Comparison of ENCODE assay signal across 13 cellular contexts in genomic region chr3:35640186-35640584, GRCh38. TPM values are rescaled to one million over a fixed set of nuclear protein-coding genes. Genes with fewer than 3 reads are reported as not detected.
DNase-seq lines count a peak whose midpoint lies in the region; ATAC-seq and TF ChIP-seq lines count a peak whose summit lies in the region.
"Had no signal": no experiment of that assay in that cellular context is flagged by ENCODE, and none has a peak within 500 bp of the region (broad histone marks: within the 10 kb centered on the region; RNA-seq: fewer than 3 reads in every experiment).

No MANE protein-coding gene starts in this region.

- H3F3A ChIP-seq in neural cell (ENCODE audit: insufficient read depth, low read length, poor library complexity, severe bottlenecking): no peaks in the 10 kb centered on the region

- TF ChIP-seq RAD21 in neural cell (conservative IDR thresholded peaks at IDR 0.05): no peak

- peaks cover 16% of the 10 kb centered on the region for H3K4me1 Mint-ChIP-seq in endodermal cell

- H3K27me3 Mint-ChIP-seq in endodermal cell (ENCODE audit: insufficient read depth): peaks cover 83% of the 10 kb centered on the region

- TF ChIP-seq CTCF in A673 (conservative IDR thresholded peaks at IDR 0.05; ENCODE audit: low read depth, low read length) (no peak), endodermal cell (conservative IDR thresholded peaks at IDR 0.05) (no peak), neural cell (IDR thresholded peaks at IDR 0.05; ENCODE audit: poor library complexity, severe bottlenecking) (no peak), BE2C (IDR thresholded peaks at IDR 0.05; ENCODE audit: low read depth, low read length) (no peak), heart left ventricle (IDR thresholded peaks at IDR 0.05) (no peak)

- 60 to 66% methylated on average over 3 to 8 of the region's 8 CpGs for WGBS in endodermal cell (ENCODE audit: insufficient coverage in 1 of 2, insufficient read length in 1 of 2), 2 experiments
- 57 to 65% (median 59%) methylated on average over 8 of the region's 8 CpGs for WGBS in heart left ventricle, 4 donors

- CTCF ChIA-PET in A673 (lab: Charles Lee): no interaction called here

- no peak for DNase-seq in A673 (ENCODE audit: low spot score)
- DNase-seq in endodermal cell: no peak
- DNase-seq in BE2C: no peak
- no peak for DNase-seq in AG20443 (ENCODE audit: low spot score)
- DNase-seq in heart left ventricle: no peak
- DNase-seq in NCI-H1694 (lab: John Stamatoyannopoulos, UW): no peak
- DNase-seq: activated CD4-positive, alpha-beta T cell treated with anti-CD3 and anti-CD28 coated beads, Interleukin-2, amount 10 ng/mL, durations not matched to agents 24 days and 14 days; activated naive CD4-positive, alpha-beta T cell treated with anti-CD3 and anti-CD28 coated beads, Interleukin-2, amount 50 U/mL, for 16 hours; NCI-H1105 treated with DMSO at 0.1 percent for 48 hours; NCI-H748 treated with DMSO at 0.1 percent for 48 hours had no signal

- intact Hi-C loops in A673 (cut with micrococcal nuclease; ENCODE audit: unreplicated experiment) (no loop called here), heart left ventricle (cut with DNase I) (no loop called here)

- H3K9me3 ChIP-seq in A673 (ENCODE audit: low read depth, low read length, poor library complexity, severe bottlenecking): no peaks in the 10 kb centered on the region
- H3K9me3 ChIP-seq in KOPT-K1 (ENCODE audit: insufficient read depth, low read length, poor library complexity, severe bottlenecking): no peaks in the 10 kb centered on the region
- peaks cover 6% of the 10 kb centered on the region for H3K9me3 ChIP-seq in endodermal cell (ENCODE audit: control insufficient read depth, low read length)
- no peaks in the 10 kb centered on the region for H3K9me3 ChIP-seq in neural cell (ENCODE audit: low read length)
- H3K9me3 ChIP-seq in BE2C: no peaks in the 10 kb centered on the region
- no peaks in the 10 kb centered on the region for H3K9me3 ChIP-seq in heart left ventricle

- no peaks in the 10 kb centered on the region for H3K9me2 ChIP-seq in neural cell (ENCODE audit: insufficient read depth, low read length)

- H3K27me3 ChIP-seq in A673 (replicated peaks; ENCODE audit: insufficient read depth, low read depth, low read length, poor library complexity) (peaks cover 24% of the 10 kb centered on the region), endodermal cell (ENCODE audit: control insufficient read depth, insufficient read depth, low read length, poor library complexity, severe bottlenecking) (peaks cover 69% of the 10 kb centered on the region), neural cell (ENCODE audit: insufficient read depth, low read depth, low read length) (peaks cover 11% of the 10 kb centered on the region), BE2C (peaks cover 41% of the 10 kb centered on the region), heart left ventricle (peaks cover 11 to 52% (median 31%) of the 10 kb centered on the region in 9 donors)

- peak overlapping the region; percentile 35 for H2AFZ ChIP-seq in neural cell (ENCODE audit: low read depth, low read length)

- H3K36me3 ChIP-seq in A673 (ENCODE audit: insufficient read depth, low read length, poor library complexity, severe bottlenecking) (no peaks in the 10 kb centered on the region), KOPT-K1 (ENCODE audit: insufficient read depth, low read length) (peaks cover 4% of the 10 kb centered on the region; the same call in 1 of the 2 replicates), endodermal cell (ENCODE audit: control insufficient read depth, insufficient read depth, low read length) (no peaks in the 10 kb centered on the region), neural cell (ENCODE audit: insufficient read depth, low read length) (no peaks in the 10 kb centered on the region), BE2C (no peaks in the 10 kb centered on the region), heart left ventricle (no peaks in the 10 kb centered on the region)

- H3K9ac ChIP-seq in endodermal cell (ENCODE audit: extremely low read depth, low read length, poor library complexity, severe bottlenecking) (no peak overlapping the region), neural cell (ENCODE audit: low read length) (peak overlapping the region; percentile 73)

- peaks cover 9% of the 10 kb centered on the region for H3K9me3 Mint-ChIP-seq in endodermal cell
- H3K9me3 Mint-ChIP-seq: activated CD4-positive, alpha-beta T cell treated with anti-CD3 and anti-CD28 coated beads, Interleukin-2, amount 10 ng/mL, durations not matched to agents 24 days and 14 days had no signal

- no peak for TF ChIP-seq EP300 in neural cell (conservative IDR thresholded peaks at IDR 0.05; ENCODE audit: poor library complexity, severe bottlenecking)

- peaks cover 31% of the 10 kb centered on the region for H3K79me2 ChIP-seq in neural cell (replicated peaks; ENCODE audit: insufficient read depth, low read length)

- H3K4me3 ChIP-seq in A673 (ENCODE audit: low read depth, low read length, poor library complexity, severe bottlenecking): peak overlapping the region; percentile 55
- peak overlapping the region; percentile 87 for H3K4me3 ChIP-seq in endodermal cell (ENCODE audit: low read length)
- H3K4me3 ChIP-seq in neural cell (ENCODE audit: low read length): peak overlapping the region; percentile 72
- no peak overlapping the region for H3K4me3 ChIP-seq in BE2C (ENCODE audit: low read depth, low read length)
- peak overlapping the region in 6 of 12 donors; percentile 18 to 40 (median 38) for H3K4me3 ChIP-seq in heart left ventricle

- H3K4me1 ChIP-seq in A673 (ENCODE audit: insufficient read depth, low read length, poor library complexity, severe bottlenecking) (no peaks in the 10 kb centered on the region), endodermal cell (ENCODE audit: control insufficient read depth, insufficient read depth, low read length) (no peaks in the 10 kb centered on the region), BE2C (no peaks in the 10 kb centered on the region), heart left ventricle (peaks cover 0 to 13% (median 0%) of the 10 kb centered on the region in 12 donors)

- peak overlapping the region; percentile 68 for H3K4me3 Mint-ChIP-seq in endodermal cell

- TF ChIP-seq POLR2A in heart left ventricle (IDR thresholded peaks at IDR 0.05): no peak

- no peak overlapping the region for H3K27ac Mint-ChIP-seq in endodermal cell
- H3K27ac Mint-ChIP-seq: activated CD4-positive, alpha-beta T cell treated with anti-CD3 and anti-CD28 coated beads, Interleukin-2, amount 10 ng/mL, durations not matched to agents 24 days and 14 days had no signal

- no peaks in the 10 kb centered on the region for H3K36me3 Mint-ChIP-seq in endodermal cell (ENCODE audit: low read depth)

- H3K27ac ChIP-seq in A673 (ENCODE audit: low read depth, low read length, poor library complexity, severe bottlenecking): no peak overlapping the region
- peak overlapping the region; percentile 98 for H3K27ac ChIP-seq in KOPT-K1 (ENCODE audit: low read depth, low read length, poor library complexity, severe bottlenecking)
- no peak overlapping the region for H3K27ac ChIP-seq in endodermal cell (ENCODE audit: low read depth, low read length)
- H3K27ac ChIP-seq in neural cell (ENCODE audit: low read length): peak overlapping the region; percentile 52
- H3K27ac ChIP-seq in heart left ventricle: no peak overlapping the region

- peak overlapping the region; percentile 54 for H3K4me2 ChIP-seq in neural cell (ENCODE audit: low read length)

- no TSS peak for BruUV-seq in A673 (replicated peaks; lab: Mats Ljungman, UMichigan)

- POLR2A ChIA-PET in A673 (lab: Charles Lee; ENCODE audit: low non-redundant PET): no interaction called here

- ATAC-seq in heart left ventricle: no peak

- no peaks in the 10 kb centered on the region for H4K20me1 ChIP-seq in neural cell (ENCODE audit: insufficient read depth)

TF ChIP-seq in neural cell, 6 proteins besides CTCF, POLR2A, EP300 and RAD21:
- TF ChIP-seq SMC3 (conservative IDR thresholded peaks at IDR 0.05; ENCODE audit: poor library complexity) (no peak), EZH2 (IDR thresholded peaks at IDR 0.05; ENCODE audit: borderline replicate concordance, insufficient read depth, low read length, poor library complexity, severe bottlenecking) (no peak), POLR2AphosphoS5 (IDR thresholded peaks at IDR 0.05) (no peak), MXI1 (conservative IDR thresholded peaks at IDR 0.05; ENCODE audit: poor library complexity, severe bottlenecking) (no peak), TAF1 (IDR thresholded peaks at IDR 0.05; ENCODE audit: low read depth) (no peak)
- TF ChIP-seq, protein P1, sequence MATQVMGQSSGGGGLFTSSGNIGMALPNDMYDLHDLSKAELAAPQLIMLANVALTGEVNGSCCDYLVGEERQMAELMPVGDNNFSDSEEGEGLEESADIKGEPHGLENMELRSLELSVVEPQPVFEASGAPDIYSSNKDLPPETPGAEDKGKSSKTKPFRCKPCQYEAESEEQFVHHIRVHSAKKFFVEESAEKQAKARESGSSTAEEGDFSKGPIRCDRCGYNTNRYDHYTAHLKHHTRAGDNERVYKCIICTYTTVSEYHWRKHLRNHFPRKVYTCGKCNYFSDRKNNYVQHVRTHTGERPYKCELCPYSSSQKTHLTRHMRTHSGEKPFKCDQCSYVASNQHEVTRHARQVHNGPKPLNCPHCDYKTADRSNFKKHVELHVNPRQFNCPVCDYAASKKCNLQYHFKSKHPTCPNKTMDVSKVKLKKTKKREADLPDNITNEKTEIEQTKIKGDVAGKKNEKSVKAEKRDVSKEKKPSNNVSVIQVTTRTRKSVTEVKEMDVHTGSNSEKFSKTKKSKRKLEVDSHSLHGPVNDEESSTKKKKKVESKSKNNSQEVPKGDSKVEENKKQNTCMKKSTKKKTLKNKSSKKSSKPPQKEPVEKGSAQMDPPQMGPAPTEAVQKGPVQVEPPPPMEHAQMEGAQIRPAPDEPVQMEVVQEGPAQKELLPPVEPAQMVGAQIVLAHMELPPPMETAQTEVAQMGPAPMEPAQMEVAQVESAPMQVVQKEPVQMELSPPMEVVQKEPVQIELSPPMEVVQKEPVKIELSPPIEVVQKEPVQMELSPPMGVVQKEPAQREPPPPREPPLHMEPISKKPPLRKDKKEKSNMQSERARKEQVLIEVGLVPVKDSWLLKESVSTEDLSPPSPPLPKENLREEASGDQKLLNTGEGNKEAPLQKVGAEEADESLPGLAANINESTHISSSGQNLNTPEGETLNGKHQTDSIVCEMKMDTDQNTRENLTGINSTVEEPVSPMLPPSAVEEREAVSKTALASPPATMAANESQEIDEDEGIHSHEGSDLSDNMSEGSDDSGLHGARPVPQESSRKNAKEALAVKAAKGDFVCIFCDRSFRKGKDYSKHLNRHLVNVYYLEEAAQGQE (IDR thresholded peaks at IDR 0.05; ENCODE audit: borderline replicate concordance): no peak

RNA-seq across cellular contexts. Expression of gene ARPP21, which starts 0.9 kb away (rescaled TPM):
- total RNA-seq in A673 (2021) (0.17 TPM in 1 of 2 replicates, not detected in the other), endodermal cell (not detected), heart left ventricle (under 1 TPM in 1 of 9 donors, not detected in 8; 0.98 TPM)
- 1.00 TPM for polyA plus RNA-seq in endodermal cell (2013, experiment 1 of 2)
- 0.79 TPM for polyA plus RNA-seq in endodermal cell (2013, experiment 2 of 2)
- polyA plus RNA-seq in neural cell (8.3 and 12.8 TPM in 2 replicates), heart left ventricle (under 1 TPM in 1 of 2 donors, not detected in 1; 0.01 TPM)
- polyA minus RNA-seq in neural cell: 36.5 and 45.4 TPM in 2 replicates
- not detected for polyA plus RNA-seq in BE2C (2012; ENCODE audit: insufficient read depth, insufficient read length, low read depth)
- total RNA-seq: activated CD4-positive, alpha-beta T cell treated with anti-CD3 and anti-CD28 coated beads, Interleukin-2, amount 10 ng/mL, durations not matched to agents 24 days and 14 days had no signal
- polyA plus RNA-seq: BJ had no signal

Comparison
In these comparisons a context has a peak if more than half of its experiments do, and no peak if none do; other contexts are left out.
1. H3K27ac ChIP-seq: peak in KOPT-K1 (single experiment) and neural cell (single experiment); none in A673 (single experiment), endodermal cell (single experiment) and heart left ventricle (0 of 12).